Comparison of ENCODE assay signal across 14 cellular contexts in the genomic region with DNA sequence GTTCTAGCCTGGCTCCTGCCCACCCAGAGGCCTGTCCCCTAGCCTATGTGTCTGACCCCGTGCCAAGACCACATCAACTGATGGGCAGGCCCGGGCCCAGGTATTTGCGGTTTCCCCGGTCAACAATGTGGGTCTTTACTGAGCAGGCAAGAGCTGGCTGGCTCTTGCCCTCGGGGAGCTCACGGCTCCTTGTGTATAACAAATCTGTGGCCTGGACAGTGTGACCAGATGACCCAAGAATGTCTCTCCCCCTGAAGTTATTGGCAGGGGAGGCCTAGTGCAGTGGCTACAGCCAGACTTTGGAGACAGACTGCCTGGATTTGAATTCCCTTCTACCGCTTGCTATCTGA.
DNase-seq lines count a peak whose midpoint lies in the region; ATAC-seq and TF ChIP-seq lines count a peak whose summit lies in the region.
"Had no signal": no experiment of that assay in that cellular context is flagged by ENCODE, and none has a peak within 500 bp of the region (broad histone marks: within the 10 kb centered on the region; RNA-seq: fewer than 3 reads in every experiment).

No MANE protein-coding gene starts in this region.

- no peak for TF ChIP-seq CTCF in AG04450 (IDR thresholded peaks at IDR 0.05; ENCODE audit: low read depth, low read length)
- TF ChIP-seq CTCF in WTC11 (IDR thresholded peaks at IDR 0.05), result no peak
- TF ChIP-seq CTCF in glutamatergic neuron (IDR thresholded peaks at IDR 0.05; ENCODE audit: partially characterized antibody, unreplicated experiment), result no peak
- TF ChIP-seq CTCF in ovary (IDR thresholded peaks at IDR 0.05), result no peak

- H3K4me3 Mint-ChIP-seq in WTC11, result no peak overlapping the region
- H3K4me3 Mint-ChIP-seq in glutamatergic neuron (ENCODE audit: unreplicated experiment), result peak overlapping the region; percentile 20
- H3K4me3 Mint-ChIP-seq: naive thymus-derived CD4-positive, alpha-beta T cell; stimulated activated memory B cell treated with anti-CD40 and anti-IgM and Interleukin-4, amounts not matched to agents 10 μg/mL and 1 μg/mL and 100 μg/mL, for 72 hours had no signal

- peaks cover 22% of the 10 kb centered on the region for H3K4me1 ChIP-seq in ovary (ENCODE audit: insufficient read depth)

- ATAC-seq in WTC11, result no peak
- ATAC-seq: naive thymus-derived CD4-positive, alpha-beta T cell; stimulated activated memory B cell treated with anti-CD40 and anti-IgM and Interleukin-4, amounts not matched to agents 10 μg/mL and 1 μg/mL and 100 μg/mL, for 72 hours had no signal

- H3K27ac Mint-ChIP-seq in WTC11 (peak overlapping the region; percentile 63; the same call in 1 of the 2 replicates), glutamatergic neuron (ENCODE audit: unreplicated experiment) (no peak overlapping the region)
- H3K27ac Mint-ChIP-seq: stimulated activated memory B cell treated with anti-CD40 and anti-IgM and Interleukin-4, amounts not matched to agents 10 μg/mL and 1 μg/mL and 100 μg/mL, for 72 hours had no signal

- intact Hi-C loops in ovary (cut with DNase I), result no loop called here

- H3K4me3 ChIP-seq in AG04450 (ENCODE audit: low read depth, low read length) (no peak overlapping the region), ovary (no peak overlapping the region)

- H3K9me3 ChIP-seq in AG04450 (ENCODE audit: control insufficient read depth, insufficient read depth, low read length) (no peaks in the 10 kb centered on the region; the same call in 1 of the 2 replicates), ovary (no peaks in the 10 kb centered on the region)

- no peaks in the 10 kb centered on the region for H3K36me3 ChIP-seq in ovary

- POLR2A ChIA-PET in AG04450 (lab: Yijun Ruan, JAX) (no interaction called here), WTC11 (lab: Charles Lee) (no interaction called here)

- CTCF ChIA-PET in AG04450 (lab: Charles Lee), result no interaction called here
- CTCF ChIA-PET in WTC11 (lab: Charles Lee), result interaction anchor here (0.7 to 1.5 kb wide), 4 partner anchors 31 to 88 kb away, joined by 3 to 4 read pairs (median 3); no protein-coding TSS in a partner anchor

- H3K4me1 Mint-ChIP-seq in WTC11, result peaks cover 10% of the 10 kb centered on the region
- peaks cover 15% of the 10 kb centered on the region for H3K4me1 Mint-ChIP-seq in glutamatergic neuron (ENCODE audit: low read depth, unreplicated experiment)
- H3K4me1 Mint-ChIP-seq: stimulated activated memory B cell treated with anti-CD40 and anti-IgM and Interleukin-4, amounts not matched to agents 10 μg/mL and 1 μg/mL and 100 μg/mL, for 72 hours had no signal

- H3K36me3 Mint-ChIP-seq in WTC11, result no peaks in the 10 kb centered on the region
- H3K36me3 Mint-ChIP-seq in glutamatergic neuron (ENCODE audit: unreplicated experiment), result peaks cover 4% of the 10 kb centered on the region
- H3K36me3 Mint-ChIP-seq: stimulated activated memory B cell treated with anti-CD40 and anti-IgM and Interleukin-4, amounts not matched to agents 10 μg/mL and 1 μg/mL and 100 μg/mL, for 72 hours had no signal

- no peak for DNase-seq in AG04450 (ENCODE audit: low read depth, low spot score)
- DNase-seq in WTC11 (ENCODE audit: low spot score), result no peak
- DNase-seq in glutamatergic neuron, result no peak
- peak in 1 of 5 donors; percentile 52 for DNase-seq in ovary
- no peak for DNase-seq in NCI-H82 treated with DMSO at 0.1 percent for 48 hours (lab: John Stamatoyannopoulos, UW; ENCODE audit: unreplicated experiment)
- DNase-seq in NCI-H1105 (lab: John Stamatoyannopoulos, UW), result no peak
- no peak for DNase-seq in AML-193 (lab: John Stamatoyannopoulos, UW)
- no peak for DNase-seq in MV-4-11 (lab: John Stamatoyannopoulos, UW)
- DNase-seq: activated CD4-positive, alpha-beta T cell treated with anti-CD3 and anti-CD28 coated beads for 4 hours; activated naive CD4-positive, alpha-beta T cell treated with Interleukin-2 at 50 U/mL for 16 hours; dermis blood vessel endothelial cell; naive thymus-derived CD4-positive, alpha-beta T cell; NCI-H1417 treated with DMSO at 0.1 percent for 48 hours had no signal

- WGBS in ovary, 3 donors, result 54 to 78% (median 64%) methylated on average over 7 of the region's 7 CpGs

- H3K27ac ChIP-seq in AG04450 (ENCODE audit: low read depth, low read length), result peak overlapping the region; percentile 61
- peak overlapping the region; percentile 9 to 68 for H3K27ac ChIP-seq in ovary

- no peak for TF ChIP-seq EP300 in ovary (IDR thresholded peaks at IDR 0.05)

- H3K9me3 Mint-ChIP-seq in WTC11, result no peaks in the 10 kb centered on the region
- H3K9me3 Mint-ChIP-seq in glutamatergic neuron (ENCODE audit: unreplicated experiment), result peaks cover 15% of the 10 kb centered on the region
- H3K9me3 Mint-ChIP-seq: naive thymus-derived CD4-positive, alpha-beta T cell; stimulated activated memory B cell treated with anti-CD40 and anti-IgM and Interleukin-4, amounts not matched to agents 10 μg/mL and 1 μg/mL and 100 μg/mL, for 72 hours had no signal

- no peaks in the 10 kb centered on the region for H3K27me3 Mint-ChIP-seq in WTC11 (ENCODE audit: low read depth)
- H3K27me3 Mint-ChIP-seq in glutamatergic neuron (ENCODE audit: unreplicated experiment), result peaks cover 8% of the 10 kb centered on the region
- H3K27me3 Mint-ChIP-seq: naive thymus-derived CD4-positive, alpha-beta T cell; stimulated activated memory B cell treated with anti-CD40 and anti-IgM and Interleukin-4, amounts not matched to agents 10 μg/mL and 1 μg/mL and 100 μg/mL, for 72 hours had no signal

- no peak for TF ChIP-seq POLR2A in ovary (IDR thresholded peaks at IDR 0.05)

- no peaks in the 10 kb centered on the region for H3K27me3 ChIP-seq in AG04450 (ENCODE audit: control insufficient read depth, insufficient read depth, low read length)
- no peaks in the 10 kb centered on the region for H3K27me3 ChIP-seq in ovary

TF ChIP-seq in WTC11, 78 proteins besides CTCF, POLR2A, EP300 and RAD21:
- TF ChIP-seq ZNF317 (CRISPR knock-in tag; IDR thresholded peaks at IDR 0.05; ENCODE audit: borderline replicate concordance, low read depth) (no peak), ZNF423 (CRISPR knock-in tag; IDR thresholded peaks at IDR 0.05) (no peak)
